Comparison of ENCODE assay signal across 8 cellular contexts in the genomic region with DNA sequence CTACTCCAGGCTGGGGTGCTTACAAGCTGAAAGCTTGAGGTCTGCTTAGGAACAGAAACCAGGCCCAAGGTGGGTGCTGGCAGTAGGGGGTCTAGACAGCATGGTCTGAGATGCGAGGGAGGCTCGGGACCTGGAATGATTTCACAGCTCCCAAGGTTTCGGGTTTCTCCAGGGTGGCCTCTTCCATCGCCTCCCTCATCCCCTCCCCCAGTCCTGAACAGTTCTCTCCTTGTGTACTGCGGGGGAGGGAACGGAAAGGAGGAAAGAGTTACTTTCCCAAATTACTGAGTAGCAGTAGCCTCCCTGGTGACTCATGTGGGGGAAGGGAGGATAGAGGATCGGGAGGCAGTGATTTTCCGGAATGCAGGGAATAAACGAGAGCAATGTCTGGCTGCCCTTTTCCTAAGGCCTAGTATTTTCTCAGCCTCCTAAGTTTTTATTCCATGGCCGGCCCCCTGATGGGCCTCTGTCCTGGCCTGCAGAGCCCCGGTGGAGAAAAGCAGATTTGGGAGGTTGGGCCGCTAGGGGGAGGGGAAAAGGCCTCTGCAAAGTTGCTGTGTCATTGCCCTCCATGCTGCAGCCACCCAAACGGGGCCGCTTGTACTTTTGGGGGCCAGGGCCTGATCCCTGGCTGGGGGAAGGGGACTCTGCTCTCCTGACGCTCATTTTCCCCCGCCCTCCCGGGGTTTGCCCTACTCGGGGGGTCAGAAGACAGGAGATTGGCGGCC. TPM values are rescaled to one million over a fixed set of nuclear protein-coding genes. Genes with fewer than 3 reads are reported as not detected.
DNase-seq lines count a peak whose midpoint lies in the region; ATAC-seq and TF ChIP-seq lines count a peak whose summit lies in the region.

No MANE protein-coding gene starts in this region.

- peak overlapping the region; percentile 100 for H3K9ac ChIP-seq in KMS-11

- ATAC-seq in RWPE2 (ENCODE audit: low read depth) = peak; percentile 9
- no peak for ATAC-seq in GM21717 (IDR thresholded peaks at IDR 0.05; ENCODE audit: unreplicated experiment)

- intact Hi-C loops in Calu3 (cut with micrococcal nuclease; ENCODE audit: unreplicated experiment) = no loop called here

- H3K4me2 ChIP-seq in KMS-11 (peak overlapping the region; percentile 70), osteoblast (ENCODE audit: insufficient read depth, low read length) (peak overlapping the region; percentile 100)

- TF ChIP-seq CTCF in Calu3 (IDR thresholded peaks at IDR 0.05; ENCODE audit: unreplicated experiment) (peak; percentile 48), KMS-11 (conservative IDR thresholded peaks at IDR 0.05; ENCODE audit: low read depth, low read length) (0 out of 2 replicates have a peak, but pooled peaks have one; percentile 14), RWPE2 (IDR thresholded peaks at IDR 0.05; ENCODE audit: poor library complexity, severe bottlenecking) (no peak), osteoblast (IDR thresholded peaks at IDR 0.05; ENCODE audit: extremely low read depth, low read depth, low read length) (no peak), tibial nerve (IDR thresholded peaks at IDR 0.05) (peak; percentile 34 to 87 (median 58))

- DNase-seq in Calu3 = peak; percentile 93
- DNase-seq in RWPE2 (ENCODE audit: low spot score) = peak; percentile 86
- peak; percentile 79 for DNase-seq in activated naive CD4-positive, alpha-beta T cell treated with Interleukin-2 at 50 U/mL for 16 hours
- DNase-seq in globus pallidus (ENCODE audit: low spot score) = peak; percentile 79
- peak; percentile 92 for DNase-seq in osteoblast (ENCODE audit: insufficient read length, low spot score, missing footprints)
- peak; percentile 51 to 86 for DNase-seq in tibial nerve (ENCODE audit: low spot score in 2 of 2)

- H3K4me1 ChIP-seq in KMS-11 (ENCODE audit: low read depth, poor library complexity, severe bottlenecking) (peaks cover 25% of the 10 kb centered on the region), RWPE2 (ENCODE audit: insufficient read depth, poor library complexity, severe bottlenecking) (no peaks in the 10 kb centered on the region), osteoblast (ENCODE audit: insufficient read depth, low read length) (peaks cover 33% of the 10 kb centered on the region), tibial nerve (peaks cover 2 to 36% (median 27%) of the 10 kb centered on the region in 4 donors)

- H4K20me1 ChIP-seq in KMS-11 (ENCODE audit: insufficient read depth) (peaks cover 22% of the 10 kb centered on the region), osteoblast (ENCODE audit: insufficient read depth, low read length) (peaks cover 28% of the 10 kb centered on the region)

- CTCF ChIA-PET in Calu3 (lab: Charles Lee) = interaction anchor here (0.5 to 11.8 kb wide), 8 partner anchors 15 to 784 kb away, joined by 3 to 143 read pairs (median 8); a partner anchor contains a TSS

- BruUV-seq in Calu3 (replicated peaks; lab: Mats Ljungman, UMichigan) = no TSS peak

- H3K36me3 ChIP-seq in KMS-11 (ENCODE audit: insufficient read depth) (peaks cover 8% of the 10 kb centered on the region; the same call in 1 of the 2 replicates), RWPE2 (ENCODE audit: low read depth) (peaks cover 41% of the 10 kb centered on the region), osteoblast (ENCODE audit: insufficient read depth, low read length) (peaks cover 27% of the 10 kb centered on the region), tibial nerve (peaks cover 0 to 17% (median 5%) of the 10 kb centered on the region in 3 donors)

- no peaks in the 10 kb centered on the region for H3K9me3 Mint-ChIP-seq in Calu3 (ENCODE audit: low read depth, unreplicated experiment)

- WGBS in tibial nerve, 2 donors = 1% methylated on average over 19 of the region's 19 CpGs

- no peak overlapping the region for H3K4me3 ChIP-seq in KMS-11 (IDR thresholded peaks at IDR 0.05; ENCODE audit: insufficient read depth, low read depth, low read length)
- peak overlapping the region; percentile 54 for H3K4me3 ChIP-seq in RWPE2 (ENCODE audit: severe bottlenecking)
- peak overlapping the region; percentile 95 for H3K4me3 ChIP-seq in osteoblast (ENCODE audit: insufficient read depth, low read length)
- peak overlapping the region; percentile 61 to 93 (median 72) for H3K4me3 ChIP-seq in tibial nerve

- H3K27ac Mint-ChIP-seq in Calu3 (ENCODE audit: unreplicated experiment) = peak overlapping the region; percentile 85

- H2AFZ ChIP-seq in KMS-11 (ENCODE audit: low read depth) (no peak overlapping the region), osteoblast (ENCODE audit: low read length) (peak overlapping the region; percentile 49)

- peak overlapping the region; percentile 77 for H3K4me3 Mint-ChIP-seq in Calu3 (ENCODE audit: low read depth, unreplicated experiment)

- H3K27me3 ChIP-seq in KMS-11 (ENCODE audit: insufficient read depth, low read depth) (no peaks in the 10 kb centered on the region), RWPE2 (ENCODE audit: insufficient read depth, poor library complexity, severe bottlenecking) (no peaks in the 10 kb centered on the region), osteoblast (ENCODE audit: insufficient read depth, low read length) (no peaks in the 10 kb centered on the region), tibial nerve (no peaks in the 10 kb centered on the region)

- H3K27ac ChIP-seq in KMS-11 = peak overlapping the region; percentile 100
- H3K27ac ChIP-seq in RWPE2 (ENCODE audit: poor library complexity, severe bottlenecking) = peak overlapping the region; percentile 99
- peak overlapping the region; percentile 100 for H3K27ac ChIP-seq in osteoblast (ENCODE audit: low read depth, low read length)
- peak overlapping the region; percentile 99 to 100 (median 100) for H3K27ac ChIP-seq in tibial nerve

- H3K79me2 ChIP-seq in KMS-11 (ENCODE audit: insufficient read depth, low read depth) (peaks cover 59% of the 10 kb centered on the region), osteoblast (ENCODE audit: insufficient read depth, low read length) (peaks cover 58% of the 10 kb centered on the region)

- H3K36me3 Mint-ChIP-seq in Calu3 (ENCODE audit: insufficient read depth, unreplicated experiment) = peaks cover 82% of the 10 kb centered on the region

- TF ChIP-seq EP300 in tibial nerve (IDR thresholded peaks at IDR 0.05) = peak; percentile 13 to 91

- peaks cover 33% of the 10 kb centered on the region for H3K4me1 Mint-ChIP-seq in Calu3 (ENCODE audit: low read depth, unreplicated experiment)

- H3K9me3 ChIP-seq in RWPE2 (ENCODE audit: severe bottlenecking) (no peaks in the 10 kb centered on the region), osteoblast (ENCODE audit: low read depth, low read length) (no peaks in the 10 kb centered on the region), tibial nerve (no peaks in the 10 kb centered on the region)

- TF ChIP-seq POLR2A in tibial nerve (IDR thresholded peaks at IDR 0.05) = peak; percentile 59 to 60

- no peaks in the 10 kb centered on the region for H3K27me3 Mint-ChIP-seq in Calu3 (ENCODE audit: unreplicated experiment)

RNA-seq across cellular contexts. Expression of a gene that starts 1.5 kb away (rescaled TPM):
- total RNA-seq in Calu3 (2022) (351 and 356 TPM in 2 replicates), osteoblast (116 and 119 TPM in 2 replicates), tibial nerve (100 to 1,000 TPM; 130 to 150 (median 136) TPM)

RNA-seq across cellular contexts. Expression of a gene that starts 17.0 kb away (rescaled TPM):
- total RNA-seq in Calu3 (2022) (98.0 and 104 TPM in 2 replicates), osteoblast (9.0 and 20.0 TPM in 2 replicates), tibial nerve (10 to 100 TPM; 28.8 to 85.2 (median 34.9) TPM)

RNA-seq across cellular contexts. Expression of a gene that starts 29.0 kb away (rescaled TPM):
- 32.4 and 35.9 TPM in 2 replicates for total RNA-seq in Calu3 (2022)
- total RNA-seq in osteoblast = 2.2 and 8.3 TPM in 2 replicates
- 10 to 100 TPM; 15.7 to 85.0 (median 25.5) TPM for total RNA-seq in tibial nerve

RNA-seq across cellular contexts. Expression of a gene that starts 39.5 kb away (rescaled TPM):
- 1.7 and 4.1 TPM in 2 replicates for total RNA-seq in Calu3 (2022)
- total RNA-seq in osteoblast = under 0.01 and 2.4 TPM in 2 replicates
- total RNA-seq in tibial nerve = 10 to 100 TPM in 1 of 4 donors, 1 to 10 TPM in 3; 3.0 to 17.7 (median 8.4) TPM

Comparison
In these comparisons a context has a peak if more than half of its experiments do, and no peak if none do; other contexts are left out.
1. CTCF ChIP-seq: peak in Calu3 (single experiment), KMS-11 (single experiment) and tibial nerve (5 of 5); none in RWPE2 (single experiment) and osteoblast (single experiment).
2. Peak in every context shown above with its lines, with median percentiles within 50 percentile points of each other: DNase-seq and H3K27ac ChIP-seq.